In genomic region chr2:34305587-34305986, GRCh38 we compare ENCODE assay signal across 23 cellular contexts.
"Had no signal": no experiment of that assay in that cellular context is flagged by ENCODE, and none has a peak within 500 bp of the region (broad histone marks: within the 10 kb centered on the region; RNA-seq: fewer than 3 reads in every experiment).

No MANE protein-coding gene starts in this region.

- DNase-seq: heart right ventricle; islet precursor cell; left cardiac atrium; left ventricle myocardium inferior; naive thymus-derived CD8-positive, alpha-beta T cell; nucleus accumbens; pancreas; right lobe of liver; stimulated activated CD4-positive, alpha-beta T cell treated with anti-CD3 and anti-CD28 coated beads, Interleukin-1b, Interleukin-23, amount 100 ng/mL, for 48 hours; stimulated activated CD4-positive, alpha-beta T cell treated with anti-CD3 and anti-CD28 coated beads, Interleukin-2, amount 100 ng/mL, for 48 hours; stimulated activated CD4-positive, alpha-beta T cell treated with anti-CD3 and anti-CD28 coated beads, Interleukin-4, amount 100 ng/mL, for 4 hours; stimulated activated CD8-positive, alpha-beta memory T cell treated with anti-CD3 and anti-CD28 coated beads, Interleukin-4, amount 100 ng/mL, for 48 hours; stimulated activated naive CD4-positive, alpha-beta T cell treated with Interleukin-2 at 50 U/mL for 16 hours; stomach; testis; thyroid gland; transverse colon; upper lobe of right lung had no signal

- ATAC-seq: heart right ventricle; left cardiac atrium; naive thymus-derived CD8-positive, alpha-beta T cell; pancreas; right lobe of liver; stimulated activated memory B cell treated with anti-CD40 and anti-IgM and Interleukin-4, amounts not matched to agents 10 μg/mL and 1 μg/mL and 100 μg/mL, for 72 hours; upper lobe of right lung had no signal

- H3K27ac ChIP-seq: heart right ventricle, hepatocyte, left ventricle myocardium inferior, pancreas, prostate gland, right lobe of liver, stomach, testis, thyroid gland, transverse colon, upper lobe of right lung had no signal

- H3K4me2 ChIP-seq: hepatocyte, smooth muscle cell had no signal

- H3K36me3 ChIP-seq: heart right ventricle, left ventricle myocardium inferior, pancreas, prostate gland, right lobe of liver, stomach, thyroid gland, transverse colon, upper lobe of right lung had no signal

- H3K4me3 ChIP-seq: heart right ventricle, hepatocyte, left ventricle myocardium inferior, lung, pancreas, prostate gland, right lobe of liver, smooth muscle cell, stomach, testis, thyroid gland, transverse colon, upper lobe of right lung had no signal

- H3K4me1 ChIP-seq: heart right ventricle, left ventricle myocardium inferior, prostate gland, right lobe of liver, stomach, testis, thyroid gland, transverse colon, upper lobe of right lung had no signal

- H3K9me3 ChIP-seq: pancreas, prostate gland, right lobe of liver, stomach, testis, thyroid gland, transverse colon, upper lobe of right lung had no signal

- H2AFZ ChIP-seq: hepatocyte had no signal

- H3K27me3 ChIP-seq: heart right ventricle, hepatocyte, pancreas, right lobe of liver, stomach, testis, thyroid gland, transverse colon, upper lobe of right lung had no signal
